ENCODE assay signal across 1 cellular context in the genomic region with DNA sequence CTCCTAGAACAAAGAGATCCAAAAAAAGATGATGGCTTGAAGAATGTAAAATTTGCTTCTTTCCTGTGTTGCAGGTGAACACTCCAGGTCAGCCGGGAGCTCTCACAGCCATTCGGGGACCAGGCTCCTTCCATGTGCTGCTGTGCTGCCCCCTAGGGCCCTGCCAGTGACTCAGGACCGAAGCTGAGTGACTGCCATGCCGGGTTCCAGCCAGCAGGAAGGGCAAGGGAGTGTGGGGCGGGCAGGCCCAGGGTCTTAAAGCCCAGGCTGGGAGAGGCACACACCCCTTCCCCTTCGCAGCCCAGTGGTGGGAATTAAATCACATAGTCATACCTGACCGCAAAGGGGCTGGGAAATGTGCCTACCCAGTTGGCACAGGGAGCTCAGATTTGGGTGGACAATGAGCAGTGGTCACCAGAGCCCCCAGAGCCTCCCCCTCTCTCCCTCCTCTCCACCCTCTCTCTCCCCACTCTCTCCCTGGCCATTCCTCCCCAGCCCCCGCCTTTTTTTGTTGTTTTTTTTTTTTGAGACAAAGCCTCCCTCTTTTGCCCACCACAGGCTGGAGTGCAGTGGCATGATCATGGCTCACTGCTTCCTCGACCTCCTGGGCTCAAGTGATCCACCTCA.
TF ChIP-seq lines count a peak whose summit lies in the region.

No MANE protein-coding gene starts in this region.

TF ChIP-seq in HepG2, 621 proteins besides CTCF, POLR2A, EP300 and RAD21 (continued from another document):
- TF ChIP-seq, protein P1, sequence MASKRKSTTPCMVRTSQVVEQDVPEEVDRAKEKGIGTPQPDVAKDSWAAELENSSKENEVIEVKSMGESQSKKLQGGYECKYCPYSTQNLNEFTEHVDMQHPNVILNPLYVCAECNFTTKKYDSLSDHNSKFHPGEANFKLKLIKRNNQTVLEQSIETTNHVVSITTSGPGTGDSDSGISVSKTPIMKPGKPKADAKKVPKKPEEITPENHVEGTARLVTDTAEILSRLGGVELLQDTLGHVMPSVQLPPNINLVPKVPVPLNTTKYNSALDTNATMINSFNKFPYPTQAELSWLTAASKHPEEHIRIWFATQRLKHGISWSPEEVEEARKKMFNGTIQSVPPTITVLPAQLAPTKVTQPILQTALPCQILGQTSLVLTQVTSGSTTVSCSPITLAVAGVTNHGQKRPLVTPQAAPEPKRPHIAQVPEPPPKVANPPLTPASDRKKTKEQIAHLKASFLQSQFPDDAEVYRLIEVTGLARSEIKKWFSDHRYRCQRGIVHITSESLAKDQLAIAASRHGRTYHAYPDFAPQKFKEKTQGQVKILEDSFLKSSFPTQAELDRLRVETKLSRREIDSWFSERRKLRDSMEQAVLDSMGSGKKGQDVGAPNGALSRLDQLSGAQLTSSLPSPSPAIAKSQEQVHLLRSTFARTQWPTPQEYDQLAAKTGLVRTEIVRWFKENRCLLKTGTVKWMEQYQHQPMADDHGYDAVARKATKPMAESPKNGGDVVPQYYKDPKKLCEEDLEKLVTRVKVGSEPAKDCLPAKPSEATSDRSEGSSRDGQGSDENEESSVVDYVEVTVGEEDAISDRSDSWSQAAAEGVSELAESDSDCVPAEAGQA (IDR thresholded peaks at IDR 0.05; ENCODE audit: low read depth): no peak
- TF ChIP-seq, protein P1 (CRISPR knock-in tag; IDR thresholded peaks at IDR 0.05; ENCODE audit: borderline replicate concordance): no peak
- TF ChIP-seq ZNF260 (CRISPR knock-in tag; IDR thresholded peaks at IDR 0.05; ENCODE audit: borderline replicate concordance, low read depth): no peak
- TF ChIP-seq CBX1 (IDR thresholded peaks at IDR 0.05; ENCODE audit: low read depth): no peak
- TF ChIP-seq PLRG1 (conservative IDR thresholded peaks at IDR 0.05): no peak
- TF ChIP-seq ZNF33A (CRISPR knock-in tag; IDR thresholded peaks at IDR 0.05; ENCODE audit: borderline replicate concordance): no peak
- TF ChIP-seq NFYB (CRISPR knock-in tag; IDR thresholded peaks at IDR 0.05): no peak; the same call in 1 of the 2 replicates
- TF ChIP-seq, protein P2, sequence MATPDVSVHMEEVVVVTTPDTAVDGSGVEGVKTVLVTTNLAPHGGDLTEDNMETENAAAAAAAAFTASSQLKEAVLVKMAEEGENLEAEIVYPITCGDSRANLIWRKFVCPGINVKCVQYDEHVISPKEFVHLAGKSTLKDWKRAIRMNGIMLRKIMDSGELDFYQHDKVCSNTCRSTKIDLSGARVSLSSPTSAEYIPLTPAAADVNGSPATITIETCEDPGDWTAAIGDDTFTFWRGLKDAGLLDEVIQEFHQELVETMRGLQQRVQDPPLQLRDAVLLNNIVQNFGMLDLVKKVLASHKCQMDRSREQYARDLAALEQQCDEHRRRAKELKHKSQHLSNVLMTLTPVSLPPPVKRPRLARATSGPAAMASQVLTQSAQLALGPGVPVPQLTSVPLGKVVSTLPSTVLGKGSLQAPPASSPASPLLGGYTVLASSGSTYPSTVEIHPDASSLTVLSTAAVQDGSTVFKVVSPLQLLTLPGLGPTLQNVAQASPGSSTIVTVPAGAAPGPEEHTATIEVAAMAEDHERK (CRISPR knock-in tag; IDR thresholded peaks at IDR 0.05; ENCODE audit: low read depth): no peak
- TF ChIP-seq DNMT3B (CRISPR knock-in tag; conservative IDR thresholded peaks at IDR 0.05): peak; percentile 71; the same call in 1 of the 2 replicates
- no peak for TF ChIP-seq ZNF282 (IDR thresholded peaks at IDR 0.05; ENCODE audit: partially characterized antibody)
- TF ChIP-seq HNF4G (IDR thresholded peaks at IDR 0.05; ENCODE audit: borderline replicate concordance, low read depth, low read length): no peak
- TF ChIP-seq HNF4G (CRISPR knock-in tag; IDR thresholded peaks at IDR 0.05; ENCODE audit: borderline replicate concordance, low read depth): no peak
- TF ChIP-seq SRSF1 (optimal IDR thresholded peaks at IDR 0.05; ENCODE audit: low read depth, low read length): no peak
- TF ChIP-seq PCBP1 (IDR thresholded peaks at IDR 0.05; ENCODE audit: borderline replicate concordance, low read depth, low read length): peak; percentile 71; the same call in 1 of the 2 replicates
- peak; percentile 91; the same call in 1 of the 2 replicates for TF ChIP-seq ZNF614 (CRISPR knock-in tag; IDR thresholded peaks at IDR 0.05; ENCODE audit: borderline replicate concordance)
- TF ChIP-seq, protein P3, sequence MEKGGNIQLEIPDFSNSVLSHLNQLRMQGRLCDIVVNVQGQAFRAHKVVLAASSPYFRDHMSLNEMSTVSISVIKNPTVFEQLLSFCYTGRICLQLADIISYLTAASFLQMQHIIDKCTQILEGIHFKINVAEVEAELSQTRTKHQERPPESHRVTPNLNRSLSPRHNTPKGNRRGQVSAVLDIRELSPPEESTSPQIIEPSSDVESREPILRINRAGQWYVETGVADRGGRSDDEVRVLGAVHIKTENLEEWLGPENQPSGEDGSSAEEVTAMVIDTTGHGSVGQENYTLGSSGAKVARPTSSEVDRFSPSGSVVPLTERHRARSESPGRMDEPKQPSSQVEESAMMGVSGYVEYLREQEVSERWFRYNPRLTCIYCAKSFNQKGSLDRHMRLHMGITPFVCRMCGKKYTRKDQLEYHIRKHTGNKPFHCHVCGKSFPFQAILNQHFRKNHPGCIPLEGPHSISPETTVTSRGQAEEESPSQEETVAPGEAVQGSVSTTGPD (CRISPR knock-in tag; IDR thresholded peaks at IDR 0.05): peak; percentile 40; the same call in 1 of the 2 replicates
- peak; percentile 74; the same call in 1 of the 2 replicates for TF ChIP-seq ZNF343 (CRISPR knock-in tag; IDR thresholded peaks at IDR 0.05)
- TF ChIP-seq MED8 (CRISPR knock-in tag; IDR thresholded peaks at IDR 0.05; ENCODE audit: insufficient replicate concordance): peak; percentile 64
- TF ChIP-seq ADNP (CRISPR knock-in tag; IDR thresholded peaks at IDR 0.05): peak; percentile 63; the same call in 1 of the 2 replicates
- TF ChIP-seq ZFP36L1 (CRISPR knock-in tag; IDR thresholded peaks at IDR 0.05): no peak
